In the genomic region with DNA sequence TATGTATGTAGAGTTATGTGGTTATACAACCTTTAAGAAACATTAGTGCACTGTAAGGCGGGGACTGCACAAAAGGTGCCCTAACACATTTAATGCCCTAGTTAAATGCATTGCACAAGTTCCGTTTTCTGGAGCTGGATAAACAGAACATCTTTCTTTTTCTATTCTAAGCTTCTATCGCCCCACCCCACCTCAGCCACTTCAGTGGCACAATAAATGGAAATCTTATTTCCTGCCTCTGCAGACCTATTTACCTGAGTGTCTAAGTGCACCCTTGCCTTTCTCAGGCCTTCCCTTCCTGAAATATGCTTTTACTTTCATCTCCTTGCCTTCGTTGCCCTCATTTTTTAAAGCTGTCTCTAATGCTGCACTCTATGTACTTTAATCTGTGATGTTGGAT, we compare ENCODE assay signal across 8 cellular contexts.
DNase-seq lines count a peak whose midpoint lies in the region; ATAC-seq, FAIRE-seq and TF ChIP-seq lines count a peak whose summit lies in the region.

No MANE protein-coding gene starts in this region.

- dilution Hi-C loops in endothelial cell of umbilical vein (cut with MboI; ENCODE audit: extremely low pct_ligation_motif_present, low sequenced_read_pairs): no loop called here

- H3K9ac ChIP-seq in endothelial cell of umbilical vein (replicated peaks; ENCODE audit: extremely low read depth, insufficient read depth, low read length) (peak overlapping the region; percentile 77), subcutaneous abdominal adipose tissue (ENCODE audit: low read length in 5 of 5) (no peak overlapping the region)

- BruUV-seq in endothelial cell of umbilical vein (replicated peaks; lab: Mats Ljungman, UMichigan): no TSS peak

- CTCF ChIA-PET in endothelial cell of umbilical vein (lab: Charles Lee): interaction anchor here (1.0 to 4.0 kb wide), 7 partner anchors 12 to 178 kb away, joined by 3 to 24 read pairs (median 3); no protein-coding TSS in a partner anchor

- H3K79me2 ChIP-seq in endothelial cell of umbilical vein (ENCODE audit: control insufficient read depth, insufficient read depth, low read length): peaks cover 66% of the 10 kb centered on the region

- H3K36me3 Mint-ChIP-seq in activated T-cell treated with anti-CD3 and anti-CD28 coated beads, Interleukin-2, amount 50 U/mL, for 24 hours (ENCODE audit: low read depth): peaks cover 9% of the 10 kb centered on the region

- H3K4me1 Mint-ChIP-seq in activated T-cell treated with anti-CD3 and anti-CD28 coated beads, Interleukin-2, amount 50 U/mL, for 24 hours (ENCODE audit: low read depth): peaks cover 57% of the 10 kb centered on the region

- POLR2A ChIA-PET in endothelial cell of umbilical vein (lab: Charles Lee): no interaction called here

- no peak overlapping the region for H2AFZ ChIP-seq in endothelial cell of umbilical vein (ENCODE audit: low read depth, low read length)

- no peaks in the 10 kb centered on the region for H3K9me1 ChIP-seq in endothelial cell of umbilical vein (replicated peaks; ENCODE audit: control insufficient read depth, extremely low read depth, insufficient read depth, low read length)

- no peak for FAIRE-seq in endothelial cell of umbilical vein (lab: Jason Lieb, UNC)

- H3K36me3 ChIP-seq in endothelial cell of umbilical vein (ENCODE audit: control insufficient read depth in 2 of 2, extremely low read depth in 1 of 2, insufficient read depth in 2 of 2, low read length in 2 of 2) (peaks cover 0 to 2% of the 10 kb centered on the region in 2 experiments), subcutaneous abdominal adipose tissue (ENCODE audit: control insufficient read depth in 5 of 5, insufficient read depth in 5 of 5, low read length in 5 of 5) (no peaks in the 10 kb centered on the region)

- no peaks in the 10 kb centered on the region for H3K27me3 Mint-ChIP-seq in activated T-cell treated with anti-CD3 and anti-CD28 coated beads, Interleukin-2, amount 50 U/mL, for 24 hours

- H3K4me3 ChIP-seq in endothelial cell of umbilical vein (replicated peaks in 1 of 3; ENCODE audit: insufficient read depth in 1 of 3, low read depth in 1 of 3, low read length in 3 of 3) (peak overlapping the region in 1 of 3 experiments; percentile 5), subcutaneous abdominal adipose tissue (ENCODE audit: low read depth in 1 of 5, low read length in 5 of 5) (no peak overlapping the region)

- H3K27me3 ChIP-seq in endothelial cell of umbilical vein (ENCODE audit: control insufficient read depth in 2 of 2, insufficient read depth in 2 of 2, low read length in 2 of 2): no peaks in the 10 kb centered on the region
- H3K27me3 ChIP-seq in subcutaneous abdominal adipose tissue (ENCODE audit: control insufficient read depth in 5 of 5, insufficient read depth in 4 of 5, low read length in 5 of 5): no peaks in the 10 kb centered on the region

- no peak overlapping the region for H3K27ac Mint-ChIP-seq in activated T-cell treated with anti-CD3 and anti-CD28 coated beads, Interleukin-2, amount 50 U/mL, for 24 hours

- H3K4me2 ChIP-seq in endothelial cell of umbilical vein (ENCODE audit: insufficient read depth, low read length): peak overlapping the region; percentile 80

- intact Hi-C loops in endothelial cell of umbilical vein (cut with micrococcal nuclease): loop anchor here (1.0 kb wide), 2 partner anchors 7 to 191 kb away; no protein-coding TSS in a partner anchor

- peak overlapping the region; percentile 4 for H3K4me3 Mint-ChIP-seq in activated T-cell treated with anti-CD3 and anti-CD28 coated beads, Interleukin-2, amount 50 U/mL, for 24 hours

- ATAC-seq in HG03342 (IDR thresholded peaks at IDR 0.05; ENCODE audit: unreplicated experiment): no peak

- no peak for TF ChIP-seq POLR2A in endothelial cell of umbilical vein (IDR thresholded peaks at IDR 0.05; ENCODE audit: low read depth, low read length)

- H3K27ac ChIP-seq in endothelial cell of umbilical vein (ENCODE audit: insufficient read depth, low read depth, low read length) (peak overlapping the region; percentile 97), subcutaneous abdominal adipose tissue (ENCODE audit: low read depth, low read length) (peak overlapping the region; percentile 81)

- H3K9me3 Mint-ChIP-seq in activated T-cell treated with anti-CD3 and anti-CD28 coated beads, Interleukin-2, amount 50 U/mL, for 24 hours: peaks cover 12% of the 10 kb centered on the region

- H3K9me3 ChIP-seq in endothelial cell of umbilical vein (replicated peaks; ENCODE audit: control insufficient read depth, insufficient read depth, low read length): no peaks in the 10 kb centered on the region
- peaks cover 0 to 4% (median 0%) of the 10 kb centered on the region in 5 donors for H3K9me3 ChIP-seq in subcutaneous abdominal adipose tissue (ENCODE audit: control insufficient read depth in 5 of 5, low read length in 5 of 5)

- no peaks in the 10 kb centered on the region for H4K20me1 ChIP-seq in endothelial cell of umbilical vein (replicated peaks; ENCODE audit: control insufficient read depth, extremely low read depth, insufficient read depth, low read length)

- H3K4me1 ChIP-seq in endothelial cell of umbilical vein (ENCODE audit: control insufficient read depth, extremely low read depth, insufficient read depth, low read length) (peaks cover 77% of the 10 kb centered on the region), subcutaneous abdominal adipose tissue (ENCODE audit: control insufficient read depth in 5 of 5, insufficient read depth in 5 of 5, low read length in 5 of 5) (peaks cover 5 to 81% (median 50%) of the 10 kb centered on the region in 5 donors)

- no peak for DNase-seq in activated T-cell treated with anti-CD3 and anti-CD28 coated beads, Interleukin-2, amount 50 U/mL, for 24 hours
- DNase-seq in activated T-cell treated with anti-CD3 and anti-CD28 coated beads, Interleukin-2, amount 50 U/mL, for 1 hour: no peak
- DNase-seq in NAMALWA (ENCODE audit: low spot score) (peak; percentile 18), endothelial cell of umbilical vein (ENCODE audit: low read depth, low spot score) (peak; percentile 55), T-helper 9 cell (no peak), NCI-H446 treated with DMSO at 0.1 percent for 48 hours (lab: John Stamatoyannopoulos, UW) (no peak)

- no peak for TF ChIP-seq CTCF in endothelial cell of umbilical vein (IDR thresholded peaks at IDR 0.05; ENCODE audit: extremely low read depth in 1 of 2, insufficient read depth in 1 of 2, low read depth in 1 of 2, low read length in 2 of 2)

TF ChIP-seq in endothelial cell of umbilical vein, 7 proteins besides CTCF, POLR2A, EP300 and RAD21:
- TF ChIP-seq FOS (IDR thresholded peaks at IDR 0.05; ENCODE audit: borderline replicate concordance, insufficient read depth, low read length): no peak
- no peak for TF ChIP-seq JUN (IDR thresholded peaks at IDR 0.05; ENCODE audit: borderline replicate concordance, insufficient read depth, insufficient read length, low read depth)
- TF ChIP-seq EZH2 (IDR thresholded peaks at IDR 0.05; ENCODE audit: borderline replicate concordance, low read depth, low read length, severe bottlenecking): no peak
- no peak for TF ChIP-seq MYC (IDR thresholded peaks at IDR 0.05; ENCODE audit: low read depth, low read length)
- no peak for TF ChIP-seq GATA2 (IDR thresholded peaks at IDR 0.05; ENCODE audit: insufficient read depth, insufficient read length, low read depth, low read length)
- TF ChIP-seq POLR2AphosphoS5 (IDR thresholded peaks at IDR 0.05; ENCODE audit: insufficient read depth, low read depth, low read length): no peak
- no peak for TF ChIP-seq MAX (IDR thresholded peaks at IDR 0.05; ENCODE audit: insufficient read depth, insufficient read length)

Comparison
In these comparisons a context has a peak if more than half of its experiments do, and no peak if none do; other contexts are left out.
1. DNase-seq: peak in NAMALWA (single experiment) and endothelial cell of umbilical vein (single experiment); none in activated T-cell treated with anti-CD3 and anti-CD28 coated beads, Interleukin-2, amount 50 U/mL, for 24 hours (single experiment), activated T-cell treated with anti-CD3 and anti-CD28 coated beads, Interleukin-2, amount 50 U/mL, for 1 hour (single experiment), T-helper 9 cell (single experiment) and NCI-H446 treated with DMSO at 0.1 percent for 48 hours (single experiment).